1 cellular context compared by ENCODE assay signal in the genomic region with DNA sequence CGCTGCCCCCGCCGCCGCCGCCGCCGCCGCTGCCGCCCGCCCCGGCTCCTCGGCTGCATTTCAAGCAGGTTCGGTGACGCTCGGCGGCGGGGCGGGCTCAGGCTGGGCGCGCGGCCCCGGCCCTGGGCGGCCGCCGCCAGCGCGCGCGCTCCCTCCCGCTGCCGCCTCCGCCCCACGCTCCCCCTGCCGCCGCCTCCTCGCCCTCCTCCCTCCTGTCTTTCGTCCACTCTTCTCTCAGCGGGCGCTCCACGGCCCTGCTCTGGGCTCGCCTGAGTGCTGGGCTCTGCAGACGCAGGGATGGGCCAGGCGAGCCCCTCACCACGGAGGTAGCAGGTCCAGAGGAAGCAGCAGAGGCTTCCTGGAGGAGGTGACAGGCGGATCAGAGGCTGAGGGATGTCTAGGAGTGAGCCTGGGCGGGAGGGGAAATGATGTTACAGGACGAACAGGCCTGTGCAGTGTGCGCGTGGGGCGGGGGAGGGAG.
TF ChIP-seq lines count a peak whose summit lies in the region.

Gene LRP8 (minus strand): TSS at position 62 of the 481 bp plus-strand sequence. CDS start 158 bp downstream, outside the sequence.

TF ChIP-seq in K562, 482 proteins besides CTCF, POLR2A, EP300 and RAD21 (continued from another document):
- TF ChIP-seq, protein P1, sequence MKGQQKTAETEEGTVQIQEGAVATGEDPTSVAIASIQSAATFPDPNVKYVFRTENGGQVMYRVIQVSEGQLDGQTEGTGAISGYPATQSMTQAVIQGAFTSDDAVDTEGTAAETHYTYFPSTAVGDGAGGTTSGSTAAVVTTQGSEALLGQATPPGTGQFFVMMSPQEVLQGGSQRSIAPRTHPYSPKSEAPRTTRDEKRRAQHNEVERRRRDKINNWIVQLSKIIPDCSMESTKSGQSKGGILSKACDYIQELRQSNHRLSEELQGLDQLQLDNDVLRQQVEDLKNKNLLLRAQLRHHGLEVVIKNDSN (CRISPR knock-in tag; IDR thresholded peaks at IDR 0.05), result no peak
- no peak for TF ChIP-seq FOXP1 (CRISPR knock-in tag; IDR thresholded peaks at IDR 0.05)
- TF ChIP-seq HDGF (IDR thresholded peaks at IDR 0.05), result 0 out of 2 replicates have a peak, but pooled peaks have one; percentile 73
- TF ChIP-seq CREB1 (IDR thresholded peaks at IDR 0.05), result no peak
- TF ChIP-seq CREB1 (CRISPR knock-in tag; IDR thresholded peaks at IDR 0.05), result no peak
- TF ChIP-seq, protein P2, sequence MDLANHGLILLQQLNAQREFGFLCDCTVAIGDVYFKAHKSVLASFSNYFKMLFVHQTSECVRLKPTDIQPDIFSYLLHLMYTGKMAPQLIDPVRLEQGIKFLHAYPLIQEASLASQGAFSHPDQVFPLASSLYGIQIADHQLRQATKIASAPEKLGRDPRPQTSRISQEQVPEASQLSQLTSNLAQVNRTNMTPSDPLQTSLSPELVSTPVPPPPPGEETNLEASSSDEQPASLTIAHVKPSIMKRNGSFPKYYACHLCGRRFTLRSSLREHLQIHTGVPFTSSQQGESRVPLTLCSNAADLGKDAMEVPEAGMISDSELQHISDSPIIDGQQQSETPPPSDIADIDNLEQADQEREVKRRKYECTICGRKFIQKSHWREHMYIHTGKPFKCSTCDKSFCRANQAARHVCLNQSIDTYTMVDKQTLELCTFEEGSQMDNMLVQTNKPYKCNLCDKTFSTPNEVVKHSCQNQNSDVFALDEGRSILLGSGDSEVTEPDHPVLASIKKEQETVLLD (IDR thresholded peaks at IDR 0.05), result peak; percentile 51; the same call in 1 of the 2 replicates
- TF ChIP-seq NCOA4 (IDR thresholded peaks at IDR 0.05; ENCODE audit: partially characterized antibody), result no peak
- TF ChIP-seq HDAC1 (IDR thresholded peaks at IDR 0.05), result peak in 1 of 2 experiments; percentile 61; a peak in 2 of 4 replicates
- 0 out of 2 replicates have a peak, but pooled peaks have one; percentile 46 for TF ChIP-seq ZNF436 (CRISPR knock-in tag; IDR thresholded peaks at IDR 0.05)
- no peak for TF ChIP-seq DDX20 (tag; IDR thresholded peaks at IDR 0.05; ENCODE audit: low read depth)
- peak; percentile 79; the same call in 1 of the 2 replicates for TF ChIP-seq RB1 (IDR thresholded peaks at IDR 0.05; ENCODE audit: low read depth)
- TF ChIP-seq SNIP1 (IDR thresholded peaks at IDR 0.05; ENCODE audit: low read depth), result no peak
- TF ChIP-seq CXXC5 (CRISPR knock-in tag; IDR thresholded peaks at IDR 0.05), result 0 out of 2 replicates have a peak, but pooled peaks have one; percentile 27
- peak; percentile 96 for TF ChIP-seq ZFP36 (IDR thresholded peaks at IDR 0.05; ENCODE audit: low read depth, low read length, partially characterized antibody)
- TF ChIP-seq MTA1 (IDR thresholded peaks at IDR 0.05; ENCODE audit: borderline replicate concordance), result 0 out of 2 replicates have a peak, but pooled peaks have one; percentile 22
- peak; percentile 90 for TF ChIP-seq VEZF1 (CRISPR knock-in tag; IDR thresholded peaks at IDR 0.05)
- 0 out of 2 replicates have a peak, but pooled peaks have one; percentile 2 for TF ChIP-seq MYC (IDR thresholded peaks at IDR 0.05; ENCODE audit: low read depth, low read length)
- TF ChIP-seq MYC (CRISPR knock-in tag; IDR thresholded peaks at IDR 0.05; ENCODE audit: borderline replicate concordance, low read depth), result no peak
- peak in 1 of 2 experiments; percentile 28 for TF ChIP-seq E2F6 (IDR thresholded peaks at IDR 0.05; ENCODE audit: borderline replicate concordance in 1 of 2, extremely low read depth in 1 of 2, insufficient read depth in 1 of 2, insufficient read length in 1 of 2, low read depth in 1 of 2, low read length in 1 of 2, poor library complexity in 1 of 2, severe bottlenecking in 1 of 2)
- no peak for TF ChIP-seq POLR3G (IDR thresholded peaks at IDR 0.05; ENCODE audit: extremely low read depth, insufficient read length, insufficient replicate concordance)
- TF ChIP-seq SMARCA5 (IDR thresholded peaks at IDR 0.05), result peak; percentile 43; the same call in 1 of the 2 replicates
- TF ChIP-seq TAF1 (IDR thresholded peaks at IDR 0.05; ENCODE audit: control insufficient read depth, extremely low read depth, insufficient read depth, low read length, severe bottlenecking), result peak; percentile 20
- peak; percentile 73 for TF ChIP-seq EGR1 (conservative IDR thresholded peaks at IDR 0.05)
- TF ChIP-seq GMEB1 (CRISPR knock-in tag; IDR thresholded peaks at IDR 0.05), result peak; percentile 43; the same call in 1 of the 2 replicates
- TF ChIP-seq CTBP1 (IDR thresholded peaks at IDR 0.05; ENCODE audit: borderline replicate concordance), result peak; percentile 73
- TF ChIP-seq MAZ (CRISPR knock-in tag; conservative IDR thresholded peaks at IDR 0.05 in 1 of 2, IDR thresholded peaks at IDR 0.05 in 1 of 2), result peak in 1 of 2 experiments; percentile 15; a peak in 1 of 4 replicates
- peak; percentile 43; the same call in 1 of the 2 replicates for TF ChIP-seq ZNF395 (CRISPR knock-in tag; IDR thresholded peaks at IDR 0.05)
- TF ChIP-seq, protein P3, sequence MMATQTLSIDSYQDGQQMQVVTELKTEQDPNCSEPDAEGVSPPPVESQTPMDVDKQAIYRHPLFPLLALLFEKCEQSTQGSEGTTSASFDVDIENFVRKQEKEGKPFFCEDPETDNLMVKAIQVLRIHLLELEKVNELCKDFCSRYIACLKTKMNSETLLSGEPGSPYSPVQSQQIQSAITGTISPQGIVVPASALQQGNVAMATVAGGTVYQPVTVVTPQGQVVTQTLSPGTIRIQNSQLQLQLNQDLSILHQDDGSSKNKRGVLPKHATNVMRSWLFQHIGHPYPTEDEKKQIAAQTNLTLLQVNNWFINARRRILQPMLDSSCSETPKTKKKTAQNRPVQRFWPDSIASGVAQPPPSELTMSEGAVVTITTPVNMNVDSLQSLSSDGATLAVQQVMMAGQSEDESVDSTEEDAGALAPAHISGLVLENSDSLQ (IDR thresholded peaks at IDR 0.05), result 0 out of 2 replicates have a peak, but pooled peaks have one; percentile 32
- no peak for TF ChIP-seq SIN3A (IDR thresholded peaks at IDR 0.05; ENCODE audit: borderline replicate concordance in 2 of 2, control insufficient read depth in 1 of 2, low read depth in 2 of 2, low read length in 2 of 2)
- 0 out of 4 replicates have a peak, but pooled peaks of 1 of the 2 experiments have one; percentile 1 for TF ChIP-seq NRF1 (conservative IDR thresholded peaks at IDR 0.05 in 1 of 2, IDR thresholded peaks at IDR 0.05 in 1 of 2)
- 0 out of 4 replicates have a peak, but pooled peaks of 1 of the 2 experiments have one; percentile 9 for TF ChIP-seq RCOR1 (IDR thresholded peaks at IDR 0.05; ENCODE audit: borderline replicate concordance in 1 of 2, low read depth in 2 of 2, low read length in 2 of 2)
- TF ChIP-seq ZNF263 (CRISPR knock-in tag; IDR thresholded peaks at IDR 0.05; ENCODE audit: borderline replicate concordance), result peak; percentile 87
- no peak for TF ChIP-seq KAT2B (IDR thresholded peaks at IDR 0.05; ENCODE audit: low read depth, low read length)
